8 cellular contexts compared by ENCODE assay signal in the genomic region with DNA sequence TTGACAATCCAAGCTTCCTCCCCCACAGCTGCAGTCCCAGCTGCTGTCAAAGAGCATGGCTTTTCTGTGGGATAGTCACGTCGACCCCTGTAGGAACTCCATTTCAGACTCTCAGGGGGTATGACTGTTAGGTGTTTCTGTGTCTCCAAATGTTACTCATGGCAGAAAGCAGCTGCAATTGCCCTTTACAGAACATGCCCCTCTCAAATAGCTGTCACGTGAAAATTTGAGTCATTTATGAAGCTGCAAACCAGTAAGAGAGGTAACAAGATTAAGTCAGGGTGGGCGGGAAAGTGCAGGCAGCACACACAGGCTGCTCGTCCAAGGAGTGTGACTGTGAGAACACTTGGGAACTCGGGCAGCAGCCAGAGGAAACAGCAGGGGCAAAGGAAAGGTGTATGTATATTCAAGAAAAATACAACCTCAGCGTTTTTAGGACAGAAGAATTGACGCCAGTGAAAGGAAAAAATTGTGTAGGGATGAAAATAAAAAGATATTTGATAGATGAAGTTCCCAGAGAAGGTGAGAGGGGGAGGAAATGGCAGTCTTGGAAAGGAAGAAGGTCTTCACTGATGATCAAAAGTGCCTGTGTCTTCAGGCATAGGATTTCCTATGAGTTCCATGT.
A peak's percentile ranks its signal among the peaks of the same experiment; 100 is the strongest.
DNase-seq lines count a peak whose midpoint lies in the region; ATAC-seq and TF ChIP-seq lines count a peak whose summit lies in the region.

No MANE protein-coding gene starts in this region.

- no peaks in the 10 kb centered on the region for H3K4me1 ChIP-seq in right cardiac atrium (ENCODE audit: control insufficient read depth, insufficient read depth, low read length)
- peaks cover 24 to 31% of the 10 kb centered on the region in 2 donors for H3K4me1 ChIP-seq in thoracic aorta (ENCODE audit: control insufficient read depth in 1 of 2, low read depth in 2 of 2)

- in situ Hi-C loops in astrocyte of the cerebellum (cut with HindIII; ENCODE audit: low sequenced_read_pairs), result no loop called here

- H3K36me3 ChIP-seq in thoracic aorta, result no peaks in the 10 kb centered on the region

- DNase-seq in right cardiac atrium (no peak), Right ventricle myocardium superior (no peak), astrocyte of the cerebellum (ENCODE audit: low read depth) (peak; percentile 34), thoracic aorta (ENCODE audit: low spot score) (no peak), HK-2 (ENCODE audit: unreplicated experiment) (no peak), NCI-H1694 treated with DMSO at 0.1 percent for 48 hours (lab: John Stamatoyannopoulos, UW) (no peak)
- DNase-seq in activated naive CD4-positive, alpha-beta T cell treated with Interleukin-2 at 50 U/mL for 16 hours, result no peak

- ATAC-seq in right cardiac atrium (peak; percentile 44), Right ventricle myocardium superior (ENCODE audit: poor library complexity) (no peak), HG02943 (IDR thresholded peaks at IDR 0.05; ENCODE audit: low read depth, unreplicated experiment) (peak; percentile 51), thoracic aorta (ENCODE audit: insufficient number of reproducible peaks, low FRiP score, low read depth) (no peak)

- 36% methylated on average over 8 of the region's 8 CpGs for WGBS in right cardiac atrium

- TF ChIP-seq CTCF in astrocyte of the cerebellum (IDR thresholded peaks at IDR 0.05; ENCODE audit: low read depth, low read length, missing control alignments), result no peak
- TF ChIP-seq CTCF in thoracic aorta (IDR thresholded peaks at IDR 0.05), result no peak

- intact Hi-C loops in right cardiac atrium (cut with DNase I), result no loop called here
- intact Hi-C loops in Right ventricle myocardium superior (cut with DNase I), result no loop called here

- H3K9me3 ChIP-seq in right cardiac atrium (ENCODE audit: control insufficient read depth, low read length) (no peaks in the 10 kb centered on the region), thoracic aorta (no peaks in the 10 kb centered on the region)

- H3K27ac ChIP-seq in right cardiac atrium (ENCODE audit: low read length) (no peak overlapping the region), thoracic aorta (peak overlapping the region in 1 of 2 donors; percentile 26)

- H3K4me3 ChIP-seq in right cardiac atrium (ENCODE audit: low read length), result peak overlapping the region; percentile 2
- H3K4me3 ChIP-seq in astrocyte of the cerebellum (ENCODE audit: low read depth, low read length), result no peak overlapping the region
- peak overlapping the region; percentile 54 for H3K4me3 ChIP-seq in thoracic aorta

- H3K27me3 ChIP-seq in right cardiac atrium (ENCODE audit: control insufficient read depth, insufficient read depth), result no peaks in the 10 kb centered on the region
- no peaks in the 10 kb centered on the region for H3K27me3 ChIP-seq in thoracic aorta (replicated peaks; ENCODE audit: insufficient read depth)

Comparison
In these comparisons a context has a peak if more than half of its experiments do, and no peak if none do; other contexts are left out.
1. ATAC-seq: peak in right cardiac atrium (2 of 2) and HG02943 (single experiment); none in Right ventricle myocardium superior (single experiment) and thoracic aorta (single experiment).